ENCODE assay signal across 8 cellular contexts in the genomic region with DNA sequence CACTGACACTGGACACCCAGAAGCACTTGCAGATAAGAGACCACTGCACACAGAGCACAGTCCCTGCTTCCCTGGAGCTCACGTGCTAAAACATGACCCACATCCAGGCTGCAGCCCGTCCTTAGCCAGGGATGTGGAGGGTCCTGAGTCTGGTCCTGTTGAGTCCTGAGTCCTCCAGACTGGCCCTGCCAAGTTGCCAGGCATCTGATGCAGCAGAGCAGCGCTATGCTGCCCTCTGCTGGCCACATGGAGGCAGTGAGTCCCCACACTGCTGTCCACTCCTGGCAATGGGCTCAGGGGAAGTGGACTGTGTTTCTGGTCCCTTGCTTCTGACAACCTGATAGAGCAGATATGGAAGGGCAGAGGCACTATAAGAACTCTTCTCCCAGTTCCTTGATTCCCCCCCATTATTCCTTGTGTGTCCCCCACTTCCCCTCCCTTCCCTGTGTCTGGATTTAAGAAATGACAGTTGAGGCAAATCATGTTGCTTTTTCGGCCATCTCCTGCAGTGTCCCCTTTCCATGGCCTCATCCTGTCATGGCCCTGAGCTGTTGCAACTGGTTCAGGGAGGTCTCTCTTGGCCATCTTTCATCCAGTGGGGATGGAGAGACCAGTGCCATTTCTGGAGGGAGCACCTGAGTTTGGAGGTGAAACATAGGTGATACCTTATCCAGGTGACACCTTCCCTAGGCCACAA.
DNase-seq lines count a peak whose midpoint lies in the region; ATAC-seq, FAIRE-seq and TF ChIP-seq lines count a peak whose summit lies in the region.

No MANE protein-coding gene starts in this region.

- H4K8ac ChIP-seq in IMR-90 (ENCODE audit: low read depth in 2 of 2, low read length in 2 of 2): peak overlapping the region in 1 of 2 experiments; percentile 66; a peak in 1 of 4 replicates
- H4K8ac ChIP-seq in neuronal stem cell (ENCODE audit: low read depth, low read length): no peak overlapping the region

- 0% methylated on average over 1 of the region's 4 CpGs; no CpG with 5 or more reads in 1 of the 2 experiments for WGBS in IMR-90 (ENCODE audit: extremely low coverage in 2 of 2, insufficient read length in 1 of 2), 2 experiments
- no CpG with 5 or more reads among the region's 4 CpGs for WGBS in neuronal stem cell (ENCODE audit: extremely low coverage in 2 of 2, insufficient read length in 2 of 2, insufficient replicate concordance in 1 of 2), 2 donors
- 21 to 26% (median 23%) methylated on average over 4 of the region's 4 CpGs for WGBS in stomach, 5 donors

- H3K23ac ChIP-seq in IMR-90 (ENCODE audit: low read depth, low read length): no peak overlapping the region
- H3K23ac ChIP-seq in neuronal stem cell (ENCODE audit: low read depth, low read length, poor library complexity): peak overlapping the region; percentile 11

- H3K14ac ChIP-seq in IMR-90 (replicated peaks; ENCODE audit: low read depth, low read length) (no peak overlapping the region), neuronal stem cell (ENCODE audit: low read length) (no peak overlapping the region)

- H3K4me1 ChIP-seq in IMR-90 (ENCODE audit: control insufficient read depth, insufficient read depth, low read length) (peaks cover 2% of the 10 kb centered on the region; the same call in 1 of the 2 replicates), neuronal stem cell (ENCODE audit: control insufficient read depth in 2 of 2, insufficient read depth in 1 of 2, low read depth in 1 of 2, low read length in 2 of 2) (peaks cover 3 to 4% of the 10 kb centered on the region in 2 donors), stomach (peaks cover 0 to 30% (median 14%) of the 10 kb centered on the region in 4 donors)

- intact Hi-C loops in IMR-90 (cut with micrococcal nuclease) (loop anchor here (1.0 to 5.0 kb wide), 4 partner anchors 86 to 402 kb away; partner anchors contain the start of genes ACTR5, DHX35 and FAM83D), stomach (cut with DNase I; ENCODE audit: low total_unique reads) (no loop called here)

- TF ChIP-seq EP300 in stomach (IDR thresholded peaks at IDR 0.05): no peak

- H3K4me2 ChIP-seq in IMR-90 (ENCODE audit: low read depth, low read length) (no peak overlapping the region), neuronal stem cell (ENCODE audit: insufficient read depth, low read length, poor library complexity, severe bottlenecking) (no peak overlapping the region)

- H3K27ac ChIP-seq in IMR-90 (ENCODE audit: insufficient read depth, low read length): no peak overlapping the region
- H3K27ac ChIP-seq in neuronal stem cell (replicated peaks; ENCODE audit: low read length): no peak overlapping the region
- H3K27ac ChIP-seq in stomach: peak overlapping the region in 2 of 5 donors; percentile 3 to 13

- dilution Hi-C loops in IMR-90 (cut with HindIII; ENCODE audit: low sequenced_read_pairs, unreplicated experiment): no loop called here

- H2BK120ac ChIP-seq in IMR-90 (ENCODE audit: low read depth, low read length): no peak overlapping the region
- H2BK120ac ChIP-seq in neuronal stem cell (ENCODE audit: low read depth, low read length): no peak overlapping the region

- TF ChIP-seq POLR2A in IMR-90 (IDR thresholded peaks at IDR 0.05; ENCODE audit: low read depth, low read length) (0 out of 2 replicates have a peak, but pooled peaks have one; percentile 34), stomach (IDR thresholded peaks at IDR 0.05) (no peak)

- no TSS peak for BruUV-seq in IMR-90 (replicated peaks; lab: Mats Ljungman, UMichigan)

- H3K9me3 ChIP-seq in IMR-90 (ENCODE audit: control insufficient read depth, insufficient read depth, low read length) (no peaks in the 10 kb centered on the region), neuronal stem cell (replicated peaks in 1 of 2; ENCODE audit: control insufficient read depth in 2 of 2, insufficient read depth in 1 of 2, low read depth in 1 of 2, low read length in 2 of 2) (no peaks in the 10 kb centered on the region), stomach (no peaks in the 10 kb centered on the region)

- H2BK15ac ChIP-seq in IMR-90 (ENCODE audit: low read depth, low read length) (no peak overlapping the region), neuronal stem cell (ENCODE audit: low read length) (peak overlapping the region; percentile 35)

- peak; percentile 95 for TF ChIP-seq RAD21 in IMR-90 (IDR thresholded peaks at IDR 0.05; ENCODE audit: low read length)

- H3K18ac ChIP-seq in IMR-90 (ENCODE audit: low read depth, low read length) (no peak overlapping the region), neuronal stem cell (ENCODE audit: low read length) (no peak overlapping the region)

- H3K27me3 ChIP-seq in IMR-90 (ENCODE audit: control insufficient read depth, insufficient read depth, low read length): no peaks in the 10 kb centered on the region; the same call in 1 of the 2 replicates
- peaks cover 0 to 14% (median 4%) of the 10 kb centered on the region in 3 experiments for H3K27me3 ChIP-seq in neuronal stem cell (ENCODE audit: control insufficient read depth in 3 of 3, insufficient read depth in 3 of 3, low read depth in 1 of 3, low read length in 3 of 3)
- H3K27me3 ChIP-seq in stomach: peaks cover 0 to 16% (median 0%) of the 10 kb centered on the region in 3 donors

- FAIRE-seq in RCC 7860 (lab: Jason Lieb, UNC): no peak

- H4K5ac ChIP-seq in IMR-90 (ENCODE audit: low read depth, low read length): no peak overlapping the region; the same call in 1 of the 2 replicates

- peak overlapping the region; percentile 47; the same call in 1 of the 2 replicates for H2BK20ac ChIP-seq in IMR-90 (ENCODE audit: low read depth, low read length)

- no peak overlapping the region for H3K56ac ChIP-seq in IMR-90 (ENCODE audit: extremely low read depth, insufficient read depth, low read length)

- H4K91ac ChIP-seq in IMR-90 (ENCODE audit: insufficient read depth, low read depth, low read length) (no peak overlapping the region), neuronal stem cell (ENCODE audit: low read depth, low read length, poor library complexity) (no peak overlapping the region)

- ATAC-seq in GM18511 (IDR thresholded peaks at IDR 0.05; ENCODE audit: unreplicated experiment) (peak; percentile 67), IMR-90 (ENCODE audit: low read depth) (peak; percentile 83)

- CTCF ChIA-PET in AG04449 (lab: Yijun Ruan, JAX) (interaction anchor here (0.6 to 16.9 kb wide), 35 partner anchors 9 to 414 kb away, joined by 3 to 683 read pairs (median 6); partner anchors contain the start of genes DHX35, FAM83D and PPP1R16B), IMR-90 (lab: Yijun Ruan, JAX) (interaction anchor here (0.5 to 2.3 kb wide), 9 partner anchors 8 to 165 kb away, joined by 3 to 8 read pairs (median 4); partner anchors contain the start of gene FAM83D)

- TF ChIP-seq CTCF in AG04449 (IDR thresholded peaks at IDR 0.05; ENCODE audit: insufficient read depth, low read length, missing control alignments) (peak; percentile 98), IMR-90 (conservative IDR thresholded peaks at IDR 0.05; ENCODE audit: low read depth, low read length) (peak; percentile 97), stomach (IDR thresholded peaks at IDR 0.05) (peak in 5 of 7 experiments; percentile 89 to 95 (median 94))

- H2AFZ ChIP-seq in IMR-90 (replicated peaks; ENCODE audit: low read length, poor library complexity) (peak overlapping the region; percentile 71), neuronal stem cell (ENCODE audit: low read length) (no peak overlapping the region)

- H3K9ac ChIP-seq in IMR-90 (ENCODE audit: low read depth, low read length): no peak overlapping the region
- H3K9ac ChIP-seq in neuronal stem cell (ENCODE audit: low read depth, low read length, poor library complexity): no peak overlapping the region

- H3K9me1 ChIP-seq in IMR-90 (ENCODE audit: insufficient read depth, low read length): 0 out of 2 replicates have a peak, but pooled peaks cover under 1% of the 10 kb centered on the region

- H2AK5ac ChIP-seq in IMR-90 (ENCODE audit: low read depth, low read length) (peak overlapping the region; percentile 40; the same call in 1 of the 2 replicates), neuronal stem cell (ENCODE audit: low read depth, low read length) (no peak overlapping the region)

- H3K36me3 ChIP-seq in IMR-90 (ENCODE audit: control insufficient read depth, insufficient read depth, low read length) (peaks cover under 1% of the 10 kb centered on the region; the same call in 1 of the 2 replicates), neuronal stem cell (replicated peaks in 1 of 2; ENCODE audit: control insufficient read depth in 2 of 2, insufficient read depth in 2 of 2, low read length in 2 of 2) (peaks cover 0 to 2% of the 10 kb centered on the region in 2 donors), stomach (peaks cover 3 to 13% (median 7%) of the 10 kb centered on the region in 4 donors)

- peak overlapping the region; percentile 88 for H3K4ac ChIP-seq in IMR-90 (ENCODE audit: low read depth, low read length)
- H3K4ac ChIP-seq in neuronal stem cell (ENCODE audit: low read length): no peak overlapping the region

- no peak overlapping the region for H2BK12ac ChIP-seq in neuronal stem cell (ENCODE audit: low read length)

- no peak overlapping the region for H3K4me3 ChIP-seq in AG04449 (ENCODE audit: low read depth, low read length)
- no peak overlapping the region for H3K4me3 ChIP-seq in IMR-90 (ENCODE audit: insufficient read depth, low read depth, low read length)
- no peak overlapping the region for H3K4me3 ChIP-seq in neuronal stem cell (ENCODE audit: low read length in 2 of 2)
- H3K4me3 ChIP-seq in stomach: no peak overlapping the region

- H2BK5ac ChIP-seq in IMR-90 (ENCODE audit: low read depth, low read length, poor library complexity, severe bottlenecking): no peak overlapping the region
- H2BK5ac ChIP-seq in neuronal stem cell (ENCODE audit: low read length): no peak overlapping the region

- DNase-seq in AG04449 (ENCODE audit: low read depth, low spot score) (no peak), IMR-90 (peak; percentile 75), RCC 7860 (ENCODE audit: low spot score) (peak; percentile 50), fibroblast of the conjunctiva (ENCODE audit: low read depth) (peak; percentile 65), neuronal stem cell (ENCODE audit: low spot score) (peak; percentile 75), stomach (peak; percentile 86)
- DNase-seq in activated T-helper 1 cell treated with anti-CD3 and anti-CD28 coated beads, Interleukin-2, amount 50 U/mL, for 16 hours (ENCODE audit: low read depth in 1 of 2, low spot score in 1 of 2): peak; percentile 42 to 59

- no peaks in the 10 kb centered on the region; a peak in 1 of 4 replicates for H3K79me1 ChIP-seq in IMR-90 (ENCODE audit: low read depth in 1 of 2, low read length in 2 of 2)
- peaks cover 2% of the 10 kb centered on the region for H3K79me1 ChIP-seq in neuronal stem cell (ENCODE audit: low read depth, low read length)

- in situ Hi-C loops in IMR-90 (cut with MboI; ENCODE audit: low sequenced_read_pairs): loop anchor here (10.0 to 25.0 kb wide), 3 partner anchors 123 to 403 kb away; partner anchors contain the start of gene FAM83D

- POLR2A ChIA-PET in AG04449 (lab: Yijun Ruan, JAX): no interaction called here
- POLR2A ChIA-PET in IMR-90 (lab: Charles Lee; ENCODE audit: unreplicated experiment): no interaction called here

- H4K20me1 ChIP-seq in IMR-90 (ENCODE audit: insufficient read depth, low read length): no peaks in the 10 kb centered on the region

- H2AK9ac ChIP-seq in IMR-90 (replicated peaks; ENCODE audit: low read depth, low read length, poor library complexity): peak overlapping the region; percentile 51

TF ChIP-seq in IMR-90, 13 proteins besides CTCF, POLR2A, EP300 and RAD21 (continues in another document):
- TF ChIP-seq RCOR1 (IDR thresholded peaks at IDR 0.05; ENCODE audit: insufficient replicate concordance, low read length): no peak
